In genomic region chr10:2658780-2659179, GRCh38 we compare ENCODE assay signal across 24 cellular contexts.
DNase-seq lines count a peak whose midpoint lies in the region; ATAC-seq, FAIRE-seq and TF ChIP-seq lines count a peak whose summit lies in the region.
"Had no signal": no experiment of that assay in that cellular context is flagged by ENCODE, and none has a peak within 500 bp of the region (broad histone marks: within the 10 kb centered on the region; RNA-seq: fewer than 3 reads in every experiment).

No MANE protein-coding gene starts in this region.

- no peaks in the 10 kb centered on the region for H3K27me3 ChIP-seq in GM12878 (replicated peaks in 1 of 2; ENCODE audit: control insufficient read depth in 2 of 2, insufficient read depth in 2 of 2, low read length in 1 of 2)
- H3K27me3 ChIP-seq: BLaER1, SJCRH30 had no signal

- no peak for ATAC-seq in stimulated activated naive CD8-positive, alpha-beta T cell treated with anti-CD3 and anti-CD28 coated beads, Interleukin-15, amount 100 ng/mL, for 72 hours
- ATAC-seq in GM12878 (peak; percentile 68), GM21381 (IDR thresholded peaks at IDR 0.05; ENCODE audit: unreplicated experiment) (no peak)
- ATAC-seq: HepG2, PC-3, T-cell had no signal

- H2AFZ ChIP-seq in GM12878 (ENCODE audit: control insufficient read depth, low read depth, low read length), result no peak overlapping the region

- no peaks in the 10 kb centered on the region for H3K4me1 ChIP-seq in GM12878 (ENCODE audit: control insufficient read depth, insufficient read depth, low read length)
- H3K4me1 ChIP-seq: BLaER1, SJCRH30 had no signal

- H3K36me3 ChIP-seq in GM12878 (ENCODE audit: control insufficient read depth in 2 of 2, insufficient read depth in 2 of 2, low read length in 1 of 2), result no peaks in the 10 kb centered on the region
- H3K36me3 ChIP-seq: BLaER1, SJCRH30 had no signal

- intact Hi-C loops in GM12878 (cut with micrococcal nuclease; ENCODE audit: unreplicated experiment), result no loop called here

- in situ Hi-C loops in GM12878 (cut with MboI), result no loop called here

- SMC1A ChIA-PET in GM12878 (lab: Charles Lee; ENCODE audit: uncharacterized antibody, unreplicated experiment), result no interaction called here

- no peak for TF ChIP-seq POLR2A in GM12878 (IDR thresholded peaks at IDR 0.05; ENCODE audit: low read depth, low read length)

- TF ChIP-seq EP300 in GM12878 (IDR thresholded peaks at IDR 0.05; ENCODE audit: borderline replicate concordance in 1 of 2, control insufficient read depth in 1 of 2, low read depth in 2 of 2, low read length in 2 of 2), result no peak

- no peaks in the 10 kb centered on the region for H3K79me2 ChIP-seq in GM12878 (ENCODE audit: control insufficient read depth, insufficient read depth, low read length)

- WGBS in GM12878 (ENCODE audit: insufficient coverage, insufficient replicate concordance, low lambda C conversion rate, missing lambda C conversion rate), result 7% methylated on average over 4 of the region's 4 CpGs

- no peak overlapping the region for H3K4me2 ChIP-seq in GM12878 (ENCODE audit: control insufficient read depth, insufficient read depth)
- H3K4me2 ChIP-seq: BLaER1 had no signal

- peak overlapping the region; percentile 57 for H3K27ac Mint-ChIP-seq in stimulated activated naive CD8-positive, alpha-beta T cell treated with anti-CD3 and anti-CD28 coated beads, Interleukin-15, Interleukin-2, amounts not matched to agents 100 ng/mL and 50 ng/mL, for 24 hours
- H3K27ac Mint-ChIP-seq in stimulated activated naive CD8-positive, alpha-beta T cell treated with anti-CD3 and anti-CD28 coated beads, Interleukin-15, amount 100 ng/mL, for 72 hours, result no peak overlapping the region
- H3K27ac Mint-ChIP-seq in type B pancreatic cell, result no peak overlapping the region
- H3K27ac Mint-ChIP-seq: CD4-positive, CD25-positive, alpha-beta regulatory T cell; T-cell had no signal

- FAIRE-seq in GM12878 (lab: Jason Lieb, UNC), result no peak
- FAIRE-seq: A204.1, G401.6, HepG2 had no signal

- TF ChIP-seq CTCF in GM12878 (IDR thresholded peaks at IDR 0.05 in 2 of 3, conservative IDR thresholded peaks at IDR 0.05 in 1 of 3; ENCODE audit: control insufficient read depth in 2 of 3, extremely low read depth in 1 of 3, insufficient read depth in 1 of 3, low read depth in 3 of 3, low read length in 3 of 3) (no peak), type B pancreatic cell (conservative IDR thresholded peaks at IDR 0.05) (no peak)

- BruUV-seq in GM12878 (replicated peaks; lab: Mats Ljungman, UMichigan), result no TSS peak

- CTCF ChIA-PET in GM12878 (lab: Yijun Ruan, JAX), result no interaction called here

- no peak overlapping the region for H3K27ac ChIP-seq in GM12878 (ENCODE audit: control insufficient read depth, insufficient read depth)
- H3K27ac ChIP-seq: BLaER1, SJCRH30 had no signal

- no peaks in the 10 kb centered on the region for H3K36me3 Mint-ChIP-seq in stimulated activated naive CD8-positive, alpha-beta T cell treated with anti-CD3 and anti-CD28 coated beads, Interleukin-15, Interleukin-2, amounts not matched to agents 100 ng/mL and 50 ng/mL, for 24 hours (ENCODE audit: low read depth)
- no peaks in the 10 kb centered on the region for H3K36me3 Mint-ChIP-seq in type B pancreatic cell
- H3K36me3 Mint-ChIP-seq: CD4-positive, CD25-positive, alpha-beta regulatory T cell; T-cell had no signal

- POLR2A ChIA-PET in GM12878 (lab: Charles Lee), result no interaction called here

- no peaks in the 10 kb centered on the region for H3K4me1 Mint-ChIP-seq in stimulated activated naive CD8-positive, alpha-beta T cell treated with anti-CD3 and anti-CD28 coated beads, Interleukin-15, Interleukin-2, amounts not matched to agents 100 ng/mL and 50 ng/mL, for 24 hours (ENCODE audit: low read depth)
- no peaks in the 10 kb centered on the region for H3K4me1 Mint-ChIP-seq in stimulated activated naive CD8-positive, alpha-beta T cell treated with anti-CD3 and anti-CD28 coated beads, Interleukin-15, amount 100 ng/mL, for 72 hours
- no peaks in the 10 kb centered on the region for H3K4me1 Mint-ChIP-seq in type B pancreatic cell (ENCODE audit: unreplicated experiment)
- H3K4me1 Mint-ChIP-seq: CD4-positive, CD25-positive, alpha-beta regulatory T cell; T-cell had no signal

- H3K9me3 Mint-ChIP-seq in stimulated activated naive CD8-positive, alpha-beta T cell treated with anti-CD3 and anti-CD28 coated beads, Interleukin-15, Interleukin-2, amounts not matched to agents 100 ng/mL and 50 ng/mL, for 24 hours, result no peaks in the 10 kb centered on the region
- no peaks in the 10 kb centered on the region for H3K9me3 Mint-ChIP-seq in stimulated activated naive CD8-positive, alpha-beta T cell treated with anti-CD3 and anti-CD28 coated beads, Interleukin-15, amount 100 ng/mL, for 72 hours
- H3K9me3 Mint-ChIP-seq in type B pancreatic cell, result no peaks in the 10 kb centered on the region

- peaks cover 18% of the 10 kb centered on the region for H3K27me3 Mint-ChIP-seq in stimulated activated naive CD8-positive, alpha-beta T cell treated with anti-CD3 and anti-CD28 coated beads, Interleukin-15, Interleukin-2, amounts not matched to agents 100 ng/mL and 50 ng/mL, for 24 hours
- no peaks in the 10 kb centered on the region for H3K27me3 Mint-ChIP-seq in stimulated activated naive CD8-positive, alpha-beta T cell treated with anti-CD3 and anti-CD28 coated beads, Interleukin-15, amount 100 ng/mL, for 72 hours
- peaks cover 19% of the 10 kb centered on the region for H3K27me3 Mint-ChIP-seq in type B pancreatic cell
- H3K27me3 Mint-ChIP-seq: CD4-positive, CD25-positive, alpha-beta regulatory T cell had no signal

- H3K9ac ChIP-seq in GM12878 (ENCODE audit: control insufficient read depth, insufficient read depth, low read length), result no peak overlapping the region
- H3K9ac ChIP-seq: BLaER1 had no signal

- H3K4me3 ChIP-seq in GM12878, result no peak overlapping the region
- H3K4me3 ChIP-seq: BLaER1, SJCRH30 had no signal

- no peak for DNase-seq in stimulated activated naive CD8-positive, alpha-beta T cell treated with anti-CD3 and anti-CD28 coated beads, Interleukin-15, amount 100 ng/mL, for 72 hours
- DNase-seq in NOMO-1 (lab: John Stamatoyannopoulos, UW; ENCODE audit: unreplicated experiment in 2 of 2), result peak; percentile 1 to 26
- no peak for DNase-seq in GM12878 (ENCODE audit: low read depth, low spot score)
- no peak for DNase-seq in type B pancreatic cell (ENCODE audit: extremely low spot score, unreplicated experiment)
- no peak for DNase-seq in NCI-H1930 (lab: John Stamatoyannopoulos, UW)
- DNase-seq: CD4-positive, CD25-positive, alpha-beta regulatory T cell; COR-L47; DMS53; H7; Karpas-422; NCI-H1092; NCI-H1436 treated with DMSO at 0.1 percent for 48 hours; NCI-H187 treated with DMSO at 0.1 percent for 48 hours; NCI-H446 treated with DMSO at 0.1 percent for 48 hours; NCI-H69; PC-3; SJCRH30; T-cell had no signal

- no peak for TF ChIP-seq RAD21 in GM12878 (IDR thresholded peaks at IDR 0.05; ENCODE audit: insufficient read depth, low read depth, low read length)

- H3K4me3 Mint-ChIP-seq in stimulated activated naive CD8-positive, alpha-beta T cell treated with anti-CD3 and anti-CD28 coated beads, Interleukin-15, Interleukin-2, amounts not matched to agents 100 ng/mL and 50 ng/mL, for 24 hours, result no peak overlapping the region
- H3K4me3 Mint-ChIP-seq in stimulated activated naive CD8-positive, alpha-beta T cell treated with anti-CD3 and anti-CD28 coated beads, Interleukin-15, amount 100 ng/mL, for 72 hours, result no peak overlapping the region
- no peak overlapping the region for H3K4me3 Mint-ChIP-seq in type B pancreatic cell
- H3K4me3 Mint-ChIP-seq: CD4-positive, CD25-positive, alpha-beta regulatory T cell; T-cell had no signal

- RAD21 ChIA-PET in GM12878 (lab: Charles Lee; ENCODE audit: unreplicated experiment), result no interaction called here

- no peaks in the 10 kb centered on the region for H4K20me1 ChIP-seq in GM12878 (ENCODE audit: control insufficient read depth, insufficient read depth)
- H4K20me1 ChIP-seq: BLaER1 had no signal

- no peaks in the 10 kb centered on the region for H3K9me3 ChIP-seq in GM12878 (replicated peaks; ENCODE audit: control insufficient read depth, insufficient read depth, low read length)
- H3K9me3 ChIP-seq: BLaER1, SJCRH30 had no signal

TF ChIP-seq in GM12878, 131 proteins besides CTCF, POLR2A, EP300 and RAD21 (continues in another document):
- TF ChIP-seq ZNF384 (IDR thresholded peaks at IDR 0.05; ENCODE audit: borderline replicate concordance, low read depth, low read length), result no peak
- TF ChIP-seq CBX5 (IDR thresholded peaks at IDR 0.05; ENCODE audit: low read depth), result no peak
- TF ChIP-seq HDGF (IDR thresholded peaks at IDR 0.05), result no peak
- TF ChIP-seq MTA2 (IDR thresholded peaks at IDR 0.05; ENCODE audit: low read depth), result no peak
- no peak for TF ChIP-seq ELK1 (IDR thresholded peaks at IDR 0.05; ENCODE audit: low read depth, low read length)
- no peak for TF ChIP-seq SUPT20H (IDR thresholded peaks at IDR 0.05; ENCODE audit: borderline replicate concordance, control insufficient read depth, low read depth, low read length)
- TF ChIP-seq DPF2 (IDR thresholded peaks at IDR 0.05), result no peak
- no peak for TF ChIP-seq RAD51 (IDR thresholded peaks at IDR 0.05)
- no peak for TF ChIP-seq MEF2A (IDR thresholded peaks at IDR 0.05; ENCODE audit: insufficient read depth, low read depth, low read length)
- no peak for TF ChIP-seq EZH2 (IDR thresholded peaks at IDR 0.05; ENCODE audit: borderline replicate concordance, control insufficient read depth, low read depth, low read length)
- no peak for TF ChIP-seq PKNOX1 (IDR thresholded peaks at IDR 0.05)
- no peak for TF ChIP-seq KLF5 (IDR thresholded peaks at IDR 0.05; ENCODE audit: partially characterized antibody)
- no peak for TF ChIP-seq SREBF2 (IDR thresholded peaks at IDR 0.05; ENCODE audit: low read length)

Comparison
In these comparisons a context has a peak if more than half of its experiments do, and no peak if none do; other contexts are left out.
1. DNase-seq: peak in NOMO-1 (2 of 2); none in stimulated activated naive CD8-positive, alpha-beta T cell treated with anti-CD3 and anti-CD28 coated beads, Interleukin-15, amount 100 ng/mL, for 72 hours (0 of 2), GM12878 (single experiment), type B pancreatic cell (single experiment) and NCI-H1930 (0 of 2).